In genomic region chr6:7507600-7507999, GRCh38 we compare ENCODE assay signal across 20 cellular contexts. TPM values are rescaled to one million over a fixed set of nuclear protein-coding genes. Genes with fewer than 3 reads are reported as not detected.
DNase-seq lines count a peak whose midpoint lies in the region; ATAC-seq and TF ChIP-seq lines count a peak whose summit lies in the region.
"Had no signal": no experiment of that assay in that cellular context is flagged by ENCODE, and none has a peak within 500 bp of the region (broad histone marks: within the 10 kb centered on the region; RNA-seq: fewer than 3 reads in every experiment).

No MANE protein-coding gene starts in this region.

- POLR2A ChIA-PET in Caco-2 (lab: Charles Lee) = no interaction called here

- H3K4me1 Mint-ChIP-seq in Caco-2 (ENCODE audit: low read depth, unreplicated experiment) (peaks cover 23% of the 10 kb centered on the region), progenitor cell of endocrine pancreas (ENCODE audit: low read depth) (peaks cover 20% of the 10 kb centered on the region)
- H3K4me1 Mint-ChIP-seq: CD4-positive, alpha-beta memory T cell; CD8-positive, alpha-beta memory T cell had no signal

- no peak overlapping the region for H3K4me3 Mint-ChIP-seq in Caco-2 (ENCODE audit: unreplicated experiment)
- no peak overlapping the region for H3K4me3 Mint-ChIP-seq in progenitor cell of endocrine pancreas (ENCODE audit: low read depth)
- H3K4me3 Mint-ChIP-seq: CD14-positive monocyte; CD4-positive, alpha-beta memory T cell; CD4-positive, CD25-positive, alpha-beta regulatory T cell; CD8-positive, alpha-beta memory T cell had no signal

- ATAC-seq in foreskin keratinocyte = no peak
- peak; percentile 47 for ATAC-seq in left lobe of liver

- intact Hi-C loops in Caco-2 (cut with micrococcal nuclease; ENCODE audit: unreplicated experiment) = loop anchor here (5.0 kb wide), 1 partner anchor 35 kb away; the partner anchor contains the start of gene DSP

- BruUV-seq in Caco-2 (replicated peaks; lab: Mats Ljungman, UMichigan) = no TSS peak

- peak overlapping the region; percentile 100 for H3K27ac ChIP-seq in foreskin keratinocyte
- H3K27ac ChIP-seq: BLaER1 had no signal

- H3K27me3 ChIP-seq in Caco-2 (replicated peaks; ENCODE audit: control insufficient read depth, insufficient read depth, low read length) = no peaks in the 10 kb centered on the region
- no peaks in the 10 kb centered on the region for H3K27me3 ChIP-seq in foreskin keratinocyte
- H3K27me3 ChIP-seq: BLaER1 had no signal

- CTCF ChIA-PET in Caco-2 (lab: Charles Lee) = interaction anchor here (0.6 kb wide), 1 partner anchor 48 kb away, joined by 3 read pairs; no protein-coding TSS in a partner anchor

- H3K9me3 Mint-ChIP-seq in Caco-2 (ENCODE audit: unreplicated experiment) (no peaks in the 10 kb centered on the region), progenitor cell of endocrine pancreas (ENCODE audit: low read depth) (no peaks in the 10 kb centered on the region)
- H3K9me3 Mint-ChIP-seq: CD4-positive, alpha-beta memory T cell; CD8-positive, alpha-beta memory T cell had no signal

- no peaks in the 10 kb centered on the region for H3K9me3 ChIP-seq in Caco-2
- H3K9me3 ChIP-seq: BE2C, BLaER1 had no signal

- no peaks in the 10 kb centered on the region for H3K36me3 ChIP-seq in Caco-2 (ENCODE audit: control insufficient read depth, insufficient read depth, low read length)
- H3K36me3 ChIP-seq: BE2C, BLaER1 had no signal

- H3K4me1 ChIP-seq in Caco-2 (peaks cover 26% of the 10 kb centered on the region), foreskin keratinocyte (peaks cover 26% of the 10 kb centered on the region)
- H3K4me1 ChIP-seq: BE2C, BLaER1 had no signal

- no peaks in the 10 kb centered on the region for H3K36me3 Mint-ChIP-seq in Caco-2 (ENCODE audit: insufficient read depth, unreplicated experiment)
- H3K36me3 Mint-ChIP-seq in progenitor cell of endocrine pancreas (ENCODE audit: insufficient read depth) = no peaks in the 10 kb centered on the region
- H3K36me3 Mint-ChIP-seq: CD14-positive monocyte; CD4-positive, alpha-beta memory T cell; CD4-positive, CD25-positive, alpha-beta regulatory T cell; CD8-positive, alpha-beta memory T cell had no signal

- H3K4me3 ChIP-seq in Caco-2 (ENCODE audit: low read depth, low read length) = no peak overlapping the region
- H3K4me3 ChIP-seq: BLaER1 had no signal

- TF ChIP-seq CTCF in Caco-2 (IDR thresholded peaks at IDR 0.05; ENCODE audit: insufficient read depth in 1 of 2, low read depth in 1 of 2, low read length in 1 of 2, severe bottlenecking in 1 of 2, unreplicated experiment in 1 of 2) (no peak), foreskin keratinocyte (conservative IDR thresholded peaks at IDR 0.05) (no peak), progenitor cell of endocrine pancreas (IDR thresholded peaks at IDR 0.05; ENCODE audit: unreplicated experiment) (no peak)

- H3K27ac Mint-ChIP-seq in Caco-2 (ENCODE audit: unreplicated experiment) (peak overlapping the region; percentile 35), progenitor cell of endocrine pancreas (peak overlapping the region; percentile 46)
- H3K27ac Mint-ChIP-seq: CD14-positive monocyte; CD4-positive, alpha-beta memory T cell; CD4-positive, CD25-positive, alpha-beta regulatory T cell; CD8-positive, alpha-beta memory T cell had no signal

- DNase-seq in Caco-2 (no peak), foreskin keratinocyte (no peak), left lobe of liver (ENCODE audit: low spot score) (no peak), progenitor cell of endocrine pancreas (ENCODE audit: low spot score, unreplicated experiment) (no peak), SK-N-DZ (ENCODE audit: low spot score) (no peak), NCI-H2227 (lab: John Stamatoyannopoulos, UW; ENCODE audit: unreplicated experiment) (no peak)
- DNase-seq in stimulated activated naive CD4-positive, alpha-beta T cell treated with Interleukin-2 at 50 U/mL for 16 hours (lab: John Stamatoyannopoulos, UW) = no peak
- DNase-seq: 8988T; ACHN; BE2C; C1 segment of cervical spinal cord; Calu3; CD4-positive, alpha-beta memory T cell; CD4-positive, CD25-positive, alpha-beta regulatory T cell; CD8-positive, alpha-beta memory T cell; COR-L47; DMS79 treated with DMSO at 0.1 percent for 48 hours; GF-D8 had no signal

- H3K27me3 Mint-ChIP-seq in Caco-2 (ENCODE audit: insufficient read depth, unreplicated experiment) = no peaks in the 10 kb centered on the region
- H3K27me3 Mint-ChIP-seq in progenitor cell of endocrine pancreas = peaks cover 2% of the 10 kb centered on the region

RNA-seq across cellular contexts. Expression of gene DSP, which starts 33.9 kb away (rescaled TPM):
- 191 and 193 TPM in 2 replicates for total RNA-seq in Caco-2 (2022)
- total RNA-seq in foreskin keratinocyte = 352 and 371 TPM in 2 replicates
- 63.1 and 67.4 TPM in 2 replicates for polyA plus RNA-seq in foreskin keratinocyte
- total RNA-seq in left lobe of liver = 67.5 TPM
- 365 and 366 TPM in 2 replicates for total RNA-seq in progenitor cell of endocrine pancreas
- not detected in 2 replicates for polyA plus RNA-seq in SK-N-DZ (2014; cell fraction: cytosol; rRNA removed)
- not detected in 2 replicates for polyA plus RNA-seq in SK-N-DZ (2014; cell fraction: nucleus; rRNA removed)
- total RNA-seq: CD4-positive, alpha-beta memory T cell; CD4-positive, CD25-positive, alpha-beta regulatory T cell had no signal
- polyA plus RNA-seq: CD14-positive monocyte; CD4-positive, alpha-beta memory T cell had no signal
